Comparison of ENCODE assay signal across 16 cellular contexts in the genomic region with DNA sequence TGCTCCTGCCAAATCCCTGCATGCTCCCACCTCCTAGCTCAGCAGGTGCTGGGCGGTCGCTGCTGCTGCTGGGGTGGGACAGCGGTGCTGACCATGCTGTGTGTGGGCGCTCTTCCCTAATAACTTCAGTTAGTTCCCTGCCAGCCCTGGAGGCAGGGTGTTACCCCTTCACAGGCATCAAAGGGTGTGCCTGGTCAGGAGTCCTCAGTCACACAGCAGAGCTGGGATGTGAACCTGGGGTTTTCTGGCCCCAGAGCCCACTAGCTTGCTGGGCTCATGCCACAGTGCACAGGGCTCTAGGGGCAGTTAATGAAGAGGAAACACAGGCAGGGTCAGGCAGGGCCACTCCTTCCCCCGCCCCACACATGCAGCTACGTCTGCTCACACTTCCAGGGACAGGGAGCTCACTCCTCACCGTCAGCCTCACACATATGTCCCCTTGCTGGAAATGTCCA. TPM values are rescaled to one million over a fixed set of nuclear protein-coding genes. Genes with fewer than 3 reads are reported as not detected.
DNase-seq lines count a peak whose midpoint lies in the region; ATAC-seq and TF ChIP-seq lines count a peak whose summit lies in the region.
"Had no signal": no experiment of that assay in that cellular context is flagged by ENCODE, and none has a peak within 500 bp of the region (broad histone marks: within the 10 kb centered on the region; RNA-seq: fewer than 3 reads in every experiment).

No MANE protein-coding gene starts in this region.

- H3K36me3 Mint-ChIP-seq in nephron (ENCODE audit: low read depth): no peaks in the 10 kb centered on the region
- H3K36me3 Mint-ChIP-seq: IgD-negative memory B cell had no signal

- H3K27ac Mint-ChIP-seq in nephron: peak overlapping the region; percentile 68 to 75 (median 73)
- H3K27ac Mint-ChIP-seq: GM23338, IgD-negative memory B cell had no signal

- ATAC-seq in Panc1: no peak
- ATAC-seq in HG03354 (IDR thresholded peaks at IDR 0.05; ENCODE audit: poor library complexity, severe bottlenecking, unreplicated experiment): no peak
- no peak for ATAC-seq in GM18505 (IDR thresholded peaks at IDR 0.05; ENCODE audit: unreplicated experiment)
- ATAC-seq: activated CD4-positive, CD25-positive, alpha-beta regulatory T cell treated with anti-CD3 and anti-CD28 coated beads, Interleukin-2, amount 50 U/mL, for 24 hours; GM23338 had no signal

- no peak overlapping the region for H3K4me3 ChIP-seq in Panc1 (ENCODE audit: low read depth in 2 of 2, low read length in 2 of 2)
- no peak overlapping the region for H3K4me3 ChIP-seq in esophagus squamous epithelium
- no peak overlapping the region for H3K4me3 ChIP-seq in transverse colon
- H3K4me3 ChIP-seq: GM23338 had no signal

- WGBS in esophagus squamous epithelium, 2 donors: 20 to 67% methylated on average over 1 of the region's 7 CpGs
- WGBS in transverse colon (ENCODE audit: low coverage in 1 of 2), 2 donors: 80% methylated on average over 7 of the region's 7 CpGs; no CpG with 5 or more reads in 1 of the 2 donors

- H3K27ac ChIP-seq in Panc1 (ENCODE audit: low read length) (peak overlapping the region; percentile 55; the same call in 1 of the 2 replicates), esophagus squamous epithelium (peak overlapping the region; percentile 52 to 95 (median 90)), transverse colon (peak overlapping the region in 3 of 4 donors; percentile 95 to 100 (median 98))
- H3K27ac ChIP-seq: C4-2B had no signal

- intact Hi-C loops in Panc1 (cut with micrococcal nuclease; ENCODE audit: unreplicated experiment): loop anchor here (10.0 kb wide), 1 partner anchor 472 kb away; no protein-coding TSS in a partner anchor
- intact Hi-C loops in esophagus squamous epithelium (cut with DNase I): loop anchor here (10.0 kb wide), 1 partner anchor 472 kb away; no protein-coding TSS in a partner anchor
- intact Hi-C loops in transverse colon (cut with DNase I; ENCODE audit: low total_unique reads): loop anchor here (10.0 kb wide), 1 partner anchor 312 kb away; no protein-coding TSS in a partner anchor

- TF ChIP-seq CTCF in Panc1 (IDR thresholded peaks at IDR 0.05): no peak
- TF ChIP-seq CTCF in esophagus squamous epithelium (IDR thresholded peaks at IDR 0.05): no peak
- no peak for TF ChIP-seq CTCF in nephron (IDR thresholded peaks at IDR 0.05; ENCODE audit: unreplicated experiment in 3 of 3)
- TF ChIP-seq CTCF in transverse colon (IDR thresholded peaks at IDR 0.05): no peak

- H3K27me3 Mint-ChIP-seq in nephron (ENCODE audit: low read depth): peaks cover 6% of the 10 kb centered on the region

- DNase-seq in Panc1 (ENCODE audit: low read depth, low spot score) (no peak), esophagus squamous epithelium (lab: John Stamatoyannopoulos, UW) (no peak), transverse colon (no peak), HuH-7 (ENCODE audit: low spot score) (no peak)
- DNase-seq: activated CD8-positive, alpha-beta memory T cell treated with anti-CD3 and anti-CD28 coated beads, Interleukin-2, amount 50 U/mL, for 4 hours; activated naive CD4-positive, alpha-beta T cell treated with anti-CD3 and anti-CD28 coated beads, Interleukin-2, amount 50 U/mL, for 16 hours; DND-41; SHP77; T-helper 2 cell had no signal

- peaks cover 28% of the 10 kb centered on the region for H3K4me1 Mint-ChIP-seq in nephron

- H3K36me3 ChIP-seq in Panc1 (ENCODE audit: control insufficient read depth, insufficient read depth, low read length): no peaks in the 10 kb centered on the region
- H3K36me3 ChIP-seq in esophagus squamous epithelium: no peaks in the 10 kb centered on the region
- no peaks in the 10 kb centered on the region for H3K36me3 ChIP-seq in transverse colon

- TF ChIP-seq POLR2A in esophagus squamous epithelium (IDR thresholded peaks at IDR 0.05): no peak
- TF ChIP-seq POLR2A in transverse colon (IDR thresholded peaks at IDR 0.05): no peak
- TF ChIP-seq POLR2A in GM18505 (IDR thresholded peaks at IDR 0.05; ENCODE audit: borderline replicate concordance, extremely low read depth, insufficient read depth, insufficient read length): no peak

- H3K9me3 Mint-ChIP-seq in nephron: no peaks in the 10 kb centered on the region
- H3K9me3 Mint-ChIP-seq: GM23338, IgD-negative memory B cell had no signal

- POLR2A ChIA-PET in Panc1 (lab: Charles Lee): interaction anchor here (0.5 kb wide), 1 partner anchor 45 kb away, joined by 4 read pairs; no protein-coding TSS in a partner anchor

- H3K9me3 ChIP-seq in Panc1 (ENCODE audit: control insufficient read depth, insufficient read depth, low read depth, low read length) (no peaks in the 10 kb centered on the region), esophagus squamous epithelium (no peaks in the 10 kb centered on the region), transverse colon (no peaks in the 10 kb centered on the region)

- BruUV-seq in Panc1 (replicated peaks; lab: Mats Ljungman, UMichigan): no TSS peak

- CTCF ChIA-PET in Panc1 (lab: Charles Lee): no interaction called here

- no peaks in the 10 kb centered on the region for H3K27me3 ChIP-seq in Panc1 (ENCODE audit: control insufficient read depth, insufficient read depth, low read length)
- H3K27me3 ChIP-seq in esophagus squamous epithelium: no peaks in the 10 kb centered on the region
- H3K27me3 ChIP-seq in transverse colon: no peaks in the 10 kb centered on the region

- peak overlapping the region in 1 of 3 experiments; percentile 11 for H3K4me3 Mint-ChIP-seq in nephron
- H3K4me3 Mint-ChIP-seq: GM23338, IgD-negative memory B cell had no signal

- in situ Hi-C loops in Panc1 (cut with HindIII; ENCODE audit: low pct_unique_long_range_greater_than_20kb, low sequenced_read_pairs) (no loop called here), transverse colon (cut with MboI; ENCODE audit: low pct_ligation_motif_present in 1 of 4, low pct_unique_long_range_greater_than_20kb in 1 of 4, low sequenced_read_pairs in 3 of 4) (no loop called here)

- H3K4me1 ChIP-seq in Panc1 (ENCODE audit: control insufficient read depth, insufficient read depth, low read length) (peaks cover 35% of the 10 kb centered on the region), esophagus squamous epithelium (peaks cover 30 to 96% (median 55%) of the 10 kb centered on the region in 3 donors), transverse colon (peaks cover 22 to 55% (median 40%) of the 10 kb centered on the region in 4 donors)

- no peak for TF ChIP-seq EP300 in transverse colon (IDR thresholded peaks at IDR 0.05; ENCODE audit: low read depth)

RNA-seq across cellular contexts. Expression of gene PLXND1, which starts 16.0 kb away (rescaled TPM):
- total RNA-seq in Panc1 (2021; ENCODE audit: unreplicated experiment): 248 TPM
- polyA plus RNA-seq in Panc1 (2012; ENCODE audit: insufficient read length): 456 TPM
- 10 to 100 TPM in 3 of 4 donors, 1 to 10 TPM in 1; 4.5 to 66.0 (median 24.4) TPM for total RNA-seq in esophagus squamous epithelium
- 10 to 100 TPM; 26.4 to 71.8 (median 35.8) TPM for total RNA-seq in transverse colon
